20 cellular contexts compared by ENCODE assay signal in genomic region chr5:179470191-179470590, GRCh38.
DNase-seq lines count a peak whose midpoint lies in the region; TF ChIP-seq lines count a peak whose summit lies in the region.
"Had no signal": no experiment of that assay in that cellular context is flagged by ENCODE, and none has a peak within 500 bp of the region (broad histone marks: within the 10 kb centered on the region; RNA-seq: fewer than 3 reads in every experiment).

No MANE protein-coding gene starts in this region.

- no peak overlapping the region for H4K5ac ChIP-seq in H9 (ENCODE audit: insufficient read length, low read depth, low read length)

- H2BK5ac ChIP-seq in H9 (ENCODE audit: insufficient read length, low read length): no peak overlapping the region

- H3K56ac ChIP-seq in H9 (ENCODE audit: insufficient read length, low read depth, low read length): no peak overlapping the region

- DNase-seq in H9 (peak; percentile 23), left kidney (ENCODE audit: low read depth, low spot score) (peak; percentile 40), retina (peak; percentile 62), NCI-H345 (lab: John Stamatoyannopoulos, UW) (no peak), NCI-H2081 treated with DMSO at 0.1 percent for 48 hours (lab: John Stamatoyannopoulos, UW) (no peak)
- no peak for DNase-seq in stimulated activated CD4-positive, alpha-beta T cell treated with anti-CD3 and anti-CD28 coated beads, Interleukin-2, amount 100 ng/mL, for 24 hours
- DNase-seq: 8988T; ACHN; AML-193; BE2C; CD4-positive, alpha-beta T cell; CD8-positive, alpha-beta memory T cell; DMS 273 treated with DMSO at 0.1 percent for 48 hours; DMS53; DMS79 treated with DMSO at 0.1 percent for 48 hours; HCEC 1CT had no signal

- H2AFZ ChIP-seq in H9 (ENCODE audit: low read length): no peak overlapping the region
- H2AFZ ChIP-seq: GM23338 had no signal

- H4K91ac ChIP-seq in H9 (ENCODE audit: insufficient read length, low read depth, low read length): no peak overlapping the region

- H3K27me3 ChIP-seq in H9 (ENCODE audit: insufficient read depth, low read length): no peaks in the 10 kb centered on the region
- H3K27me3 ChIP-seq: BE2C; BLaER1 treated with 17β-estradiol and CSF1 and Interleukin-3, amounts not matched to agents 10 nM and 100 nM had no signal

- no CpG with 5 or more reads among the region's 11 CpGs for WGBS in H9 (ENCODE audit: extremely low coverage, insufficient read length, low lambda C conversion rate)

- H4K20me1 ChIP-seq in H9 (ENCODE audit: control insufficient read depth, insufficient read depth, insufficient read length): no peaks in the 10 kb centered on the region
- H4K20me1 ChIP-seq: BLaER1 treated with 17β-estradiol and CSF1 and Interleukin-3, amounts not matched to agents 10 nM and 100 nM had no signal

- H3K14ac ChIP-seq in H9 (ENCODE audit: insufficient read depth, low read length): peak overlapping the region; percentile 40; the same call in 1 of the 2 replicates

- no peaks in the 10 kb centered on the region for H3K27me3 Mint-ChIP-seq in H9 (ENCODE audit: low read depth)

- H3K9me3 ChIP-seq in H9 (ENCODE audit: control insufficient read depth, low read depth, low read length): no peaks in the 10 kb centered on the region
- H3K9me3 ChIP-seq: A549, BE2C had no signal

- H3K36me3 Mint-ChIP-seq in H9 (ENCODE audit: insufficient read depth in 1 of 3, low read depth in 3 of 3): no peaks in the 10 kb centered on the region
- H3K36me3 Mint-ChIP-seq: CD14-positive monocyte; CD8-positive, alpha-beta memory T cell had no signal

- no peak for TF ChIP-seq CTCF in H9 (conservative IDR thresholded peaks at IDR 0.05)

- H3K4me1 ChIP-seq in H9 (ENCODE audit: insufficient read depth, low read length): no peaks in the 10 kb centered on the region
- H3K4me1 ChIP-seq: A549, BE2C had no signal

- no peak overlapping the region for H3T11ph ChIP-seq in H9 (ENCODE audit: low read length)

- H3K23me2 ChIP-seq in H9 (ENCODE audit: insufficient read length, low read depth, low read length, poor library complexity, severe bottlenecking): no peaks in the 10 kb centered on the region

- H3K18ac ChIP-seq in H9 (ENCODE audit: insufficient read length, low read depth, low read length): no peak overlapping the region

- H3K23ac ChIP-seq in H9 (ENCODE audit: insufficient read length, low read depth, low read length): no peak overlapping the region

- no peak overlapping the region for H4K8ac ChIP-seq in H9 (replicated peaks; ENCODE audit: insufficient read length, low read depth, low read length)

- no peak overlapping the region for H3K27ac ChIP-seq in H9 (ENCODE audit: insufficient read length, low read depth, low read length)
- H3K27ac ChIP-seq: A549; BLaER1 treated with 17β-estradiol and CSF1 and Interleukin-3, amounts not matched to agents 10 nM and 100 nM had no signal

- no peak overlapping the region for H3K4ac ChIP-seq in H9 (ENCODE audit: low read depth, low read length)

- H2BK15ac ChIP-seq in H9 (ENCODE audit: low read depth, low read length): no peak overlapping the region

- H2AK5ac ChIP-seq in H9 (ENCODE audit: insufficient read length, low read length): no peak overlapping the region

- no peak overlapping the region for H3K4me2 ChIP-seq in H9 (ENCODE audit: insufficient read depth, insufficient read length, low read length)
- H3K4me2 ChIP-seq: A549; BLaER1 treated with 17β-estradiol and CSF1 and Interleukin-3, amounts not matched to agents 10 nM and 100 nM; GM23338 had no signal

- no peak overlapping the region for H3K9ac ChIP-seq in H9 (ENCODE audit: extremely low read depth, insufficient read length, low read length)
- H3K9ac ChIP-seq: BLaER1 treated with 17β-estradiol and CSF1 and Interleukin-3, amounts not matched to agents 10 nM and 100 nM had no signal

- H3K4me3 Mint-ChIP-seq in H9: no peak overlapping the region
- H3K4me3 Mint-ChIP-seq: CD14-positive monocyte; CD4-positive, alpha-beta T cell; CD8-positive, alpha-beta memory T cell; GM23338 had no signal

- H3K4me1 Mint-ChIP-seq in H9: no peaks in the 10 kb centered on the region; a peak in 1 of 4 replicates
- H3K4me1 Mint-ChIP-seq: CD8-positive, alpha-beta memory T cell had no signal

- peaks cover 0 to 8% of the 10 kb centered on the region in 2 experiments; a peak in 2 of 5 replicates for H3K9me3 Mint-ChIP-seq in H9
- H3K9me3 Mint-ChIP-seq: CD4-positive, alpha-beta T cell had no signal

- H2BK120ac ChIP-seq in H9 (ENCODE audit: low read depth, low read length, poor library complexity, severe bottlenecking): no peak overlapping the region

- no peaks in the 10 kb centered on the region for H3K79me1 ChIP-seq in H9 (ENCODE audit: insufficient read depth, low read depth, low read length, poor library complexity, severe bottlenecking)

- H3K27ac Mint-ChIP-seq in H9: no peak overlapping the region
- H3K27ac Mint-ChIP-seq: CD14-positive monocyte; CD4-positive, alpha-beta T cell; CD8-positive, alpha-beta memory T cell; GM23338 had no signal

- no peak overlapping the region for H2BK12ac ChIP-seq in H9 (ENCODE audit: insufficient read length, low read depth, low read length)

- H3K79me2 ChIP-seq in H9 (ENCODE audit: insufficient read depth, low read length): no peaks in the 10 kb centered on the region

- no peak overlapping the region for H2BK20ac ChIP-seq in H9 (ENCODE audit: low read depth, low read length, poor library complexity, severe bottlenecking)

Comparison
In these comparisons a context has a peak if more than half of its experiments do, and no peak if none do; other contexts are left out.
1. DNase-seq: peak in H9 (single experiment), left kidney (single experiment) and retina (single experiment); none in stimulated activated CD4-positive, alpha-beta T cell treated with anti-CD3 and anti-CD28 coated beads, Interleukin-2, amount 100 ng/mL, for 24 hours (0 of 2), NCI-H345 (single experiment) and NCI-H2081 treated with DMSO at 0.1 percent for 48 hours (single experiment).